ENCODE assay signal across 25 cellular contexts in genomic region chr1:21532992-21533534, GRCh38. TPM values are rescaled to one million over a fixed set of nuclear protein-coding genes. Genes with fewer than 3 reads are reported as not detected.
DNase-seq lines count a peak whose midpoint lies in the region; ATAC-seq, FAIRE-seq and TF ChIP-seq lines count a peak whose summit lies in the region.
"Had no signal": no experiment of that assay in that cellular context is flagged by ENCODE, and none has a peak within 500 bp of the region (broad histone marks: within the 10 kb centered on the region; RNA-seq: fewer than 3 reads in every experiment).

No MANE protein-coding gene starts in this region.

- H3K9me3 ChIP-seq in HepG2 (ENCODE audit: low read length) (no peaks in the 10 kb centered on the region), right lobe of liver (no peaks in the 10 kb centered on the region), kidney (ENCODE audit: control insufficient read depth in 1 of 2, low read length in 2 of 2) (no peaks in the 10 kb centered on the region), upper lobe of left lung (no peaks in the 10 kb centered on the region)
- H3K9me3 ChIP-seq in effector memory CD4-positive, alpha-beta T cell (ENCODE audit: control insufficient read depth, low read length): no peaks in the 10 kb centered on the region
- H3K9me3 ChIP-seq: BE2C; BLaER1 treated with 17β-estradiol and CSF1 and Interleukin-3, amounts not matched to agents 10 nM and 100 nM had no signal

- TF ChIP-seq CTCF in HepG2 (CRISPR knock-in tag; IDR thresholded peaks at IDR 0.05): no peak
- no peak for TF ChIP-seq CTCF in right lobe of liver (IDR thresholded peaks at IDR 0.05)
- TF ChIP-seq CTCF in bronchial epithelial cell (IDR thresholded peaks at IDR 0.05; ENCODE audit: insufficient read depth, low read length, severe bottlenecking): no peak
- no peak for TF ChIP-seq CTCF in kidney (IDR thresholded peaks at IDR 0.05; ENCODE audit: borderline replicate concordance, extremely low read depth, insufficient read depth)
- no peak for TF ChIP-seq CTCF in upper lobe of left lung (IDR thresholded peaks at IDR 0.05)

- no peak overlapping the region for H3K9ac ChIP-seq in HepG2 (ENCODE audit: insufficient read depth, low read depth, low read length)
- no peak overlapping the region for H3K9ac ChIP-seq in kidney (ENCODE audit: low read length in 2 of 2)
- H3K9ac ChIP-seq: BLaER1 treated with 17β-estradiol and CSF1 and Interleukin-3, amounts not matched to agents 10 nM and 100 nM had no signal

- DNase-seq in HepG2 (ENCODE audit: low spot score) (peak; percentile 27), right lobe of liver (no peak), bronchial epithelial cell (ENCODE audit: low read depth) (no peak), kidney (peak; percentile 4), upper lobe of left lung (no peak)
- no peak for DNase-seq in effector memory CD4-positive, alpha-beta T cell
- DNase-seq: ACHN; AML-193; BE2C; CD4-positive, alpha-beta T cell; CD8-positive, alpha-beta memory T cell; DMS 273 treated with DMSO at 0.1 percent for 48 hours; DMS79; EL; GDM1; GOT3; H7; HCEC 1CT had no signal

- H3K79me2 ChIP-seq in HepG2 (ENCODE audit: insufficient read depth, low read length): no peaks in the 10 kb centered on the region

- H2AFZ ChIP-seq in HepG2 (ENCODE audit: low read length): no peak overlapping the region

- H3K27me3 ChIP-seq in HepG2 (ENCODE audit: control insufficient read depth in 1 of 2, insufficient read depth in 2 of 2, low read length in 2 of 2) (peaks cover 0 to 9% of the 10 kb centered on the region in 2 experiments; a peak in 2 of 5 replicates), right lobe of liver (no peaks in the 10 kb centered on the region), bronchial epithelial cell (ENCODE audit: control insufficient read depth, insufficient read depth, low read length) (no peaks in the 10 kb centered on the region), upper lobe of left lung (no peaks in the 10 kb centered on the region)
- no peaks in the 10 kb centered on the region for H3K27me3 ChIP-seq in effector memory CD4-positive, alpha-beta T cell (replicated peaks; ENCODE audit: control insufficient read depth, insufficient read depth, low read length, poor library complexity, severe bottlenecking)
- H3K27me3 ChIP-seq: BE2C had no signal

- H3K36me3 ChIP-seq in HepG2 (replicated peaks in 1 of 2; ENCODE audit: control insufficient read depth in 1 of 2, insufficient read depth in 2 of 2, low read length in 2 of 2): no peaks in the 10 kb centered on the region
- H3K36me3 ChIP-seq in right lobe of liver: no peaks in the 10 kb centered on the region
- no peaks in the 10 kb centered on the region for H3K36me3 ChIP-seq in bronchial epithelial cell (ENCODE audit: control insufficient read depth, insufficient read depth, low read length)
- H3K36me3 ChIP-seq in kidney (ENCODE audit: control insufficient read depth in 1 of 2, insufficient read depth in 2 of 2, low read length in 2 of 2): no peaks in the 10 kb centered on the region
- H3K36me3 ChIP-seq in effector memory CD4-positive, alpha-beta T cell (ENCODE audit: control insufficient read depth, insufficient read depth, low read length): no peaks in the 10 kb centered on the region
- no peaks in the 10 kb centered on the region for H3K36me3 ChIP-seq in upper lobe of left lung
- H3K36me3 ChIP-seq: BE2C; BLaER1 treated with 17β-estradiol and CSF1 and Interleukin-3, amounts not matched to agents 10 nM and 100 nM had no signal

- H3K4me1 ChIP-seq in HepG2 (ENCODE audit: insufficient read depth, low read length) (peaks cover 35% of the 10 kb centered on the region), right lobe of liver (peaks cover 0 to 18% (median 6%) of the 10 kb centered on the region in 4 donors), kidney (ENCODE audit: control insufficient read depth in 1 of 2, insufficient read depth in 1 of 2, low read depth in 1 of 2, low read length in 2 of 2) (peaks cover 10 to 12% of the 10 kb centered on the region in 2 donors), upper lobe of left lung (peaks cover 8 to 19% (median 13%) of the 10 kb centered on the region in 4 donors)
- H3K4me1 ChIP-seq in effector memory CD4-positive, alpha-beta T cell (ENCODE audit: control insufficient read depth, insufficient read depth, low read length, poor library complexity, severe bottlenecking): no peaks in the 10 kb centered on the region
- H3K4me1 ChIP-seq: BE2C had no signal

- H3K27ac ChIP-seq in HepG2 (ENCODE audit: extremely low read length, insufficient read depth, low read length): no peak overlapping the region
- H3K27ac ChIP-seq in right lobe of liver: no peak overlapping the region
- no peak overlapping the region for H3K27ac ChIP-seq in kidney (ENCODE audit: low read depth in 2 of 2, low read length in 2 of 2)
- H3K27ac ChIP-seq in effector memory CD4-positive, alpha-beta T cell (ENCODE audit: insufficient read depth, low read length, poor library complexity, severe bottlenecking): no peak overlapping the region
- no peak overlapping the region for H3K27ac ChIP-seq in upper lobe of left lung
- H3K27ac ChIP-seq: 22Rv1; BLaER1 treated with 17β-estradiol and CSF1 and Interleukin-3, amounts not matched to agents 10 nM and 100 nM had no signal

- no peak overlapping the region for H3K4me3 ChIP-seq in HepG2 (replicated peaks in 1 of 3; ENCODE audit: insufficient read depth in 1 of 3, low read depth in 2 of 3, low read length in 3 of 3)
- H3K4me3 ChIP-seq in right lobe of liver: no peak overlapping the region
- no peak overlapping the region for H3K4me3 ChIP-seq in bronchial epithelial cell (ENCODE audit: low read depth, low read length)
- H3K4me3 ChIP-seq in kidney (ENCODE audit: low read length in 2 of 2): no peak overlapping the region
- H3K4me3 ChIP-seq in effector memory CD4-positive, alpha-beta T cell (ENCODE audit: insufficient read depth, low read depth, low read length, poor library complexity, severe bottlenecking): no peak overlapping the region
- H3K4me3 ChIP-seq in upper lobe of left lung: no peak overlapping the region
- H3K4me3 ChIP-seq: BLaER1 treated with 17β-estradiol and CSF1 and Interleukin-3, amounts not matched to agents 10 nM and 100 nM had no signal

- FAIRE-seq in HepG2 (lab: Jason Lieb, UNC): no peak
- FAIRE-seq in bronchial epithelial cell (lab: Jason Lieb, UNC): peak; percentile 86
- FAIRE-seq in kidney (lab: Jason Lieb, UNC): no peak
- FAIRE-seq: A204.1, D721Med, GM12891, GM18507 had no signal

- intact Hi-C loops in HepG2 (cut with micrococcal nuclease; ENCODE audit: unreplicated experiment): no loop called here
- intact Hi-C loops in right lobe of liver (cut with DNase I): no loop called here
- intact Hi-C loops in kidney (cut with DNase I): no loop called here

- CTCF ChIA-PET in HepG2 (lab: Yijun Ruan, JAX; ENCODE audit: low intra/inter-chr PET ratio, low total read pairs): no interaction called here

- H3K4me2 ChIP-seq in HepG2 (ENCODE audit: low read depth, low read length): no peak overlapping the region
- H3K4me2 ChIP-seq: BLaER1 treated with 17β-estradiol and CSF1 and Interleukin-3, amounts not matched to agents 10 nM and 100 nM had no signal

- TF ChIP-seq RAD21 in HepG2 (CRISPR knock-in tag; IDR thresholded peaks at IDR 0.05): no peak

- POLR2A ChIA-PET in HepG2 (lab: Yijun Ruan, JAX): no interaction called here

- TF ChIP-seq POLR2A in HepG2 (IDR thresholded peaks at IDR 0.05; ENCODE audit: insufficient read depth in 1 of 2, low read depth in 2 of 2, low read length in 2 of 2) (no peak), right lobe of liver (IDR thresholded peaks at IDR 0.05) (no peak), upper lobe of left lung (IDR thresholded peaks at IDR 0.05) (no peak)

- 10% methylated on average over 3 of the region's 4 CpGs for WGBS in HepG2 (ENCODE audit: low lambda C conversion rate)
- WGBS in right lobe of liver (ENCODE audit: insufficient coverage, low coverage, low lambda C conversion rate, missing lambda C conversion rate): 35% methylated on average over 3 of the region's 4 CpGs
- 66 to 77% methylated on average over 4 of the region's 4 CpGs for WGBS in upper lobe of left lung, 2 donors

- in situ Hi-C loops in HepG2 (cut with HindIII; ENCODE audit: extremely low pct_ligation_motif_present, low pct_unique_long_range_greater_than_20kb): no loop called here

- TF ChIP-seq EP300 in HepG2 (IDR thresholded peaks at IDR 0.05; ENCODE audit: low read depth in 2 of 2, low read length in 2 of 2) (no peak), HepG2 (CRISPR knock-in tag; IDR thresholded peaks at IDR 0.05; ENCODE audit: borderline replicate concordance) (no peak), upper lobe of left lung (IDR thresholded peaks at IDR 0.05) (no peak)

- BruUV-seq in HepG2 (replicated peaks; lab: Mats Ljungman, UMichigan): no TSS peak

- H4K20me1 ChIP-seq in HepG2 (ENCODE audit: insufficient read depth, low read length): no peaks in the 10 kb centered on the region; the same call in 1 of the 2 replicates

- ATAC-seq in HepG2 (no peak), right lobe of liver (no peak), upper lobe of left lung (ENCODE audit: low FRiP score in 2 of 2) (no peak)

RNA-seq across cellular contexts. Expression of gene ALPL, which starts 23.8 kb away (rescaled TPM):
- total RNA-seq in HepG2 (2016; rRNA removed; fragmentation: Illumina TruSeq; extraction: Trizol) (not detected in 2 replicates), right lobe of liver (10 to 100 TPM; 23.2 to 81.5 (median 48.1) TPM), bronchial epithelial cell (not detected in 2 replicates), kidney (8.4 TPM), upper lobe of left lung (100 to 1,000 TPM in 4 of 6 donors, 10 to 100 TPM in 2; 72.3 to 327 (median 182) TPM)
- total RNA-seq in HepG2 (2016; cell fraction: cytosol; rRNA removed; fragmentation: Illumina TruSeq; extraction: Trizol; ENCODE audit: low read depth): not detected in 2 replicates
- not detected in 2 replicates for total RNA-seq in HepG2 (2016; cell fraction: insoluble cytoplasmic fraction; rRNA removed; fragmentation: Illumina TruSeq; extraction: Trizol)
- total RNA-seq in HepG2 (2016; cell fraction: membrane; rRNA removed; fragmentation: Illumina TruSeq; extraction: Trizol): not detected in 2 replicates
- total RNA-seq in HepG2 (2016; cell fraction: nucleus; rRNA removed; fragmentation: Illumina TruSeq; extraction: Trizol): not detected in 2 replicates
- polyA plus RNA-seq in HepG2 (2011; rRNA removed) (0.12 and 0.20 TPM in 2 replicates), kidney (ENCODE audit: insufficient read depth, low read depth, low replicate concordance) (133 TPM)
- 0.18 and 0.23 TPM in 2 replicates for polyA plus RNA-seq in HepG2 (2011; cell fraction: cytosol; rRNA removed)
- 0.17 and 0.27 TPM in 2 replicates for polyA plus RNA-seq in HepG2 (2011; cell fraction: nucleus; rRNA removed)
- not detected in 2 replicates for polyA plus RNA-seq in HepG2 (2012)
- polyA plus RNA-seq in HepG2 (2016; cell fraction: cytosol; fragmentation: Illumina TruSeq; extraction: Trizol; ENCODE audit: low read depth): 0.09 TPM in 1 of 2 replicates, not detected in the other
- polyA plus RNA-seq in HepG2 (2016; cell fraction: insoluble cytoplasmic fraction; fragmentation: Illumina TruSeq; extraction: Trizol; ENCODE audit: low read depth): not detected in 2 replicates
- 0.15 TPM in 1 of 2 replicates, not detected in the other for polyA plus RNA-seq in HepG2 (2016; cell fraction: membrane; fragmentation: Illumina TruSeq; extraction: Trizol; ENCODE audit: low read depth)
- 0.30 TPM in 1 of 2 replicates, not detected in the other for polyA plus RNA-seq in HepG2 (2016; cell fraction: nucleus; fragmentation: Illumina TruSeq; extraction: Trizol; ENCODE audit: insufficient read depth, low read depth)
- 1.3 TPM in 1 of 2 replicates, not detected in the other for polyA minus RNA-seq in HepG2 (2011; rRNA and poly(A)+ RNA removed; ENCODE audit: low replicate concordance)
- not detected in 2 replicates for polyA minus RNA-seq in HepG2 (2011; cell fraction: cytosol; rRNA and poly(A)+ RNA removed)
- polyA minus RNA-seq in HepG2 (2011; cell fraction: nucleus; rRNA and poly(A)+ RNA removed): not detected in 2 replicates
- total RNA-seq: CD4-positive, alpha-beta T cell; CD8-positive, alpha-beta memory T cell had no signal
- polyA plus RNA-seq: CD14-positive monocyte; CD8-positive, alpha-beta memory T cell had no signal

Comparison
In these comparisons a context has a peak if more than half of its experiments do, and no peak if none do; other contexts are left out.
1. DNase-seq: peak in HepG2 (single experiment) and kidney (single experiment); none in right lobe of liver (0 of 3), bronchial epithelial cell (single experiment), effector memory CD4-positive, alpha-beta T cell (0 of 3) and upper lobe of left lung (0 of 2).